Comparison of ENCODE assay signal across 19 cellular contexts in genomic region chr7:129898007-129898406, GRCh38. TPM values are rescaled to one million over a fixed set of nuclear protein-coding genes. Genes with fewer than 3 reads are reported as not detected.
DNase-seq lines count a peak whose midpoint lies in the region; ATAC-seq and TF ChIP-seq lines count a peak whose summit lies in the region.
"Had no signal": no experiment of that assay in that cellular context is flagged by ENCODE, and none has a peak within 500 bp of the region (broad histone marks: within the 10 kb centered on the region; RNA-seq: fewer than 3 reads in every experiment).

No MANE protein-coding gene starts in this region.

- CTCF ChIA-PET in OCI-LY7 (lab: Charles Lee; ENCODE audit: unreplicated experiment) = no interaction called here

- DNase-seq in cardiac muscle cell (ENCODE audit: low read depth in 1 of 2, low spot score in 1 of 2) (no peak), left ventricle myocardium superior (no peak), OCI-LY7 (ENCODE audit: low spot score) (no peak), NOMO-1 treated with DMSO at 0.1 percent for 48 hours (lab: John Stamatoyannopoulos, UW; ENCODE audit: unreplicated experiment) (no peak), hepatocyte (ENCODE audit: low spot score) (no peak), brain microvascular endothelial cell (no peak)
- no peak for DNase-seq in effector memory CD8-positive, alpha-beta T cell
- DNase-seq: ACHN, AML-193, COR-L47, MV-4-11, NCI-H187 treated with DMSO at 0.1 percent for 48 hours, NCI-H2171, NCI-H446, Peyer's patch, Right ventricle myocardium superior had no signal

- BruUV-seq in OCI-LY7 (replicated peaks; lab: Mats Ljungman, UMichigan) = no TSS peak

- H3K4me3 Mint-ChIP-seq in effector memory CD8-positive, alpha-beta T cell = no peak overlapping the region
- H3K4me3 Mint-ChIP-seq: CD14-positive monocyte had no signal

- intact Hi-C loops in left ventricle myocardium superior (cut with micrococcal nuclease) = no loop called here
- intact Hi-C loops in OCI-LY7 (cut with micrococcal nuclease; ENCODE audit: unreplicated experiment) = no loop called here

- no peaks in the 10 kb centered on the region for H3K27me3 ChIP-seq in cardiac muscle cell
- H3K27me3 ChIP-seq in skeletal muscle tissue (ENCODE audit: control insufficient read depth in 3 of 3, insufficient read depth in 3 of 3, low read length in 3 of 3) = no peaks in the 10 kb centered on the region
- no peaks in the 10 kb centered on the region for H3K27me3 ChIP-seq in hepatocyte
- no peaks in the 10 kb centered on the region for H3K27me3 ChIP-seq in brain microvascular endothelial cell (replicated peaks)
- H3K27me3 ChIP-seq: Peyer's patch had no signal

- in situ Hi-C loops in brain microvascular endothelial cell (cut with HindIII; ENCODE audit: low pct_ligation_motif_present, low sequenced_read_pairs) = no loop called here

- H3K4me1 ChIP-seq in cardiac muscle cell (ENCODE audit: low read depth) = peaks cover 37% of the 10 kb centered on the region
- no peaks in the 10 kb centered on the region for H3K4me1 ChIP-seq in OCI-LY7 (ENCODE audit: insufficient read depth, low read length, poor library complexity, severe bottlenecking)
- peaks cover 9 to 24% (median 24%) of the 10 kb centered on the region in 3 donors for H3K4me1 ChIP-seq in skeletal muscle tissue (ENCODE audit: control insufficient read depth in 3 of 3, insufficient read depth in 3 of 3, low read length in 3 of 3)
- no peaks in the 10 kb centered on the region for H3K4me1 ChIP-seq in hepatocyte (ENCODE audit: insufficient read depth)

- TF ChIP-seq CTCF in cardiac muscle cell (IDR thresholded peaks at IDR 0.05; ENCODE audit: low read depth, low read length) (no peak), OCI-LY7 (conservative IDR thresholded peaks at IDR 0.05; ENCODE audit: low read length) (no peak), hepatocyte (IDR thresholded peaks at IDR 0.05; ENCODE audit: poor library complexity) (no peak), brain microvascular endothelial cell (IDR thresholded peaks at IDR 0.05; ENCODE audit: low read depth, low read length, missing control alignments) (no peak)

- no peak for ATAC-seq in left ventricle myocardium superior
- no peak for ATAC-seq in effector memory CD8-positive, alpha-beta T cell (replicated peaks)
- ATAC-seq: K562 had no signal

- peaks cover 19 to 38% of the 10 kb centered on the region in 2 donors for H3K4me1 Mint-ChIP-seq in effector memory CD8-positive, alpha-beta T cell (ENCODE audit: low read depth in 2 of 2)

- H3K27ac Mint-ChIP-seq in effector memory CD8-positive, alpha-beta T cell = peak overlapping the region; percentile 31 to 64
- H3K27ac Mint-ChIP-seq: CD14-positive monocyte had no signal

- no peaks in the 10 kb centered on the region for H3K9me2 ChIP-seq in OCI-LY7 (ENCODE audit: insufficient read depth, low read length)
- H3K9me2 ChIP-seq in hepatocyte (replicated peaks; ENCODE audit: insufficient read depth) = no peaks in the 10 kb centered on the region

- H3K36me3 Mint-ChIP-seq in effector memory CD8-positive, alpha-beta T cell (ENCODE audit: insufficient read depth) = peaks cover 24% of the 10 kb centered on the region

- no peaks in the 10 kb centered on the region for H3K9me3 Mint-ChIP-seq in effector memory CD8-positive, alpha-beta T cell

- no peaks in the 10 kb centered on the region for H3K27me3 Mint-ChIP-seq in effector memory CD8-positive, alpha-beta T cell

- POLR2A ChIA-PET in OCI-LY7 (lab: Charles Lee) = interaction anchor here (0.7 kb wide), 1 partner anchor 530 kb away, joined by 3 read pairs; no protein-coding TSS in a partner anchor

- no peak overlapping the region for H3K4me3 ChIP-seq in cardiac muscle cell
- H3K4me3 ChIP-seq in OCI-LY7 (ENCODE audit: low read depth, low read length, poor library complexity, severe bottlenecking) = no peak overlapping the region
- H3K4me3 ChIP-seq in skeletal muscle tissue (ENCODE audit: low read length in 3 of 3) = no peak overlapping the region
- H3K4me3 ChIP-seq in hepatocyte = no peak overlapping the region
- no peak overlapping the region for H3K4me3 ChIP-seq in brain microvascular endothelial cell (ENCODE audit: low read depth, low read length)
- H3K4me3 ChIP-seq: K562, Peyer's patch had no signal

- no peaks in the 10 kb centered on the region; the same call in 1 of the 2 replicates for H4K20me1 ChIP-seq in OCI-LY7 (ENCODE audit: insufficient read depth, low read length)
- peaks cover 62% of the 10 kb centered on the region for H4K20me1 ChIP-seq in hepatocyte (ENCODE audit: insufficient read depth, poor library complexity, severe bottlenecking)

- no peak overlapping the region for H3K9ac ChIP-seq in skeletal muscle tissue (ENCODE audit: low read depth in 1 of 3, low read length in 3 of 3)

- H2AFZ ChIP-seq in OCI-LY7 (ENCODE audit: low read length) (no peak overlapping the region), hepatocyte (no peak overlapping the region)

- H3K9me3 ChIP-seq in cardiac muscle cell (ENCODE audit: low read depth) (no peaks in the 10 kb centered on the region), OCI-LY7 (ENCODE audit: low read length) (no peaks in the 10 kb centered on the region), skeletal muscle tissue (ENCODE audit: control insufficient read depth in 3 of 3, low read length in 3 of 3) (no peaks in the 10 kb centered on the region), hepatocyte (ENCODE audit: low read depth) (no peaks in the 10 kb centered on the region)
- H3K9me3 ChIP-seq: Peyer's patch had no signal

- H3K27ac ChIP-seq in cardiac muscle cell (peak overlapping the region; percentile 76), OCI-LY7 (ENCODE audit: low read depth, low read length, poor library complexity, severe bottlenecking) (no peak overlapping the region), skeletal muscle tissue (ENCODE audit: low read depth, low read length) (peak overlapping the region; percentile 61), hepatocyte (no peak overlapping the region), brain microvascular endothelial cell (no peak overlapping the region)
- H3K27ac ChIP-seq: Peyer's patch had no signal

- H3K36me3 ChIP-seq in cardiac muscle cell (peaks cover 10% of the 10 kb centered on the region), OCI-LY7 (ENCODE audit: insufficient read depth, low read length) (no peaks in the 10 kb centered on the region), skeletal muscle tissue (ENCODE audit: control insufficient read depth in 3 of 3, insufficient read depth in 3 of 3, low read length in 3 of 3) (peaks cover 0 to 2% (median 0%) of the 10 kb centered on the region in 3 donors), hepatocyte (replicated peaks; ENCODE audit: insufficient read depth, low read depth) (no peaks in the 10 kb centered on the region), brain microvascular endothelial cell (replicated peaks) (peaks cover 4% of the 10 kb centered on the region)

- H3K79me2 ChIP-seq in OCI-LY7 (ENCODE audit: insufficient read depth, low read depth, low read length) (no peaks in the 10 kb centered on the region), hepatocyte (peaks cover 97% of the 10 kb centered on the region)

- H3K4me2 ChIP-seq in OCI-LY7 (ENCODE audit: low read length) (peak overlapping the region; percentile 18; the same call in 1 of the 2 replicates), hepatocyte (no peak overlapping the region)

RNA-seq across cellular contexts. Expression of gene UBE2H, which starts 54.8 kb away (rescaled TPM):
- total RNA-seq in cardiac muscle cell (172 and 409 TPM in 2 replicates), left ventricle myocardium superior (121 TPM), OCI-LY7 (2022) (35.3 and 41.4 TPM in 2 replicates), skeletal muscle tissue (61.6 TPM), hepatocyte (61.6 and 73.4 TPM in 2 replicates)
- polyA plus RNA-seq in cardiac muscle cell (140 and 178 TPM in 2 replicates), hepatocyte (85.5 and 98.9 TPM in 2 replicates)
- 12.7 and 15.0 TPM in 2 replicates for total RNA-seq in OCI-LY7 (2014; rRNA removed; shearing (Covaris generic))

Comparison
In these comparisons a context has a peak if more than half of its experiments do, and no peak if none do; other contexts are left out.
1. H3K27ac ChIP-seq: peak in cardiac muscle cell (single experiment) and skeletal muscle tissue (single experiment); none in OCI-LY7 (single experiment), hepatocyte (single experiment) and brain microvascular endothelial cell (single experiment).